In the genomic region with DNA sequence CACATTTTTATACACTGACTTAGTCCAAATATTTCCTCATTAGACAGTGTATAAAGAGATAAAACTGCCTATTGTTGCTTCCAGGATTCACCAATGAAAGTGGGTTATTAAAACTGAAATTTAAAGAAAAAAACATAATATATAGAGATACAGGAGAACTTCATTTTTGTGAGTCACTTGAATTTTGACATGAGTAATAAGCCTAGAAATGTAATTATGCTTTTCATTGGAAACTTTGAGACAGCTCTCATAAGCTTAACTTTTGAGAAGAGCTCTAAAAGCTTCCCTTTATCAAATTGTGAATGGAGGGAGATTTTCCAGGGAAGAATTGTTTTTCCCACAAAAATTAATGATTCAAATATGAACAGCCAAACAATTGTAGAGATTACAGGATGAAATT, we compare ENCODE assay signal across 20 cellular contexts. TPM values are rescaled to one million over a fixed set of nuclear protein-coding genes. Genes with fewer than 3 reads are reported as not detected.
DNase-seq lines count a peak whose midpoint lies in the region; ATAC-seq and TF ChIP-seq lines count a peak whose summit lies in the region.
"Had no signal": no experiment of that assay in that cellular context is flagged by ENCODE, and none has a peak within 500 bp of the region (broad histone marks: within the 10 kb centered on the region; RNA-seq: fewer than 3 reads in every experiment).

No MANE protein-coding gene starts in this region.

- peak overlapping the region; percentile 4 for H3K4me3 Mint-ChIP-seq in activated naive CD4-positive, alpha-beta T cell treated with anti-CD3 and anti-CD28 coated beads for 36 hours
- H3K4me3 Mint-ChIP-seq: CD8-positive, alpha-beta T cell; GM23338; H9 had no signal

- peak; percentile 84 for ATAC-seq in SK-N-SH treated with all-trans-retinoic acid at 6 μM for 48 hours
- ATAC-seq: CD8-positive, alpha-beta T cell; GM23338 had no signal

- H3K27me3 Mint-ChIP-seq in activated naive CD4-positive, alpha-beta T cell treated with anti-CD3 and anti-CD28 coated beads for 36 hours (ENCODE audit: low read depth): no peaks in the 10 kb centered on the region

- peaks cover 23% of the 10 kb centered on the region for H3K4me1 Mint-ChIP-seq in activated naive CD4-positive, alpha-beta T cell treated with anti-CD3 and anti-CD28 coated beads for 36 hours (ENCODE audit: low read depth)
- H3K4me1 Mint-ChIP-seq: GM23338, H9 had no signal

- CTCF ChIA-PET in activated naive CD4-positive, alpha-beta T cell treated with anti-CD3 and anti-CD28 coated beads for 36 hours (lab: Charles Lee): interaction anchor here (0.6 kb wide), 2 partner anchors 559 to 764 kb away, joined by 3 to 5 read pairs; no protein-coding TSS in a partner anchor

- intact Hi-C loops in activated naive CD4-positive, alpha-beta T cell treated with anti-CD3 and anti-CD28 coated beads for 36 hours (cut with micrococcal nuclease): loop anchor here (1.0 to 10.0 kb wide), 2 partner anchors 12 to 577 kb away; a partner anchor contains a TSS
- intact Hi-C loops in head of caudate nucleus (cut with DNase I): no loop called here

- DNase-seq in activated naive CD4-positive, alpha-beta T cell treated with anti-CD3 and anti-CD28 coated beads for 36 hours: no peak
- no peak for DNase-seq in activated naive CD4-positive, alpha-beta T cell treated with anti-CD3 and anti-CD28 coated beads, Interleukin-2, amount 50 U/mL, for 16 hours
- peak; percentile 9 for DNase-seq in RPMI7951 (ENCODE audit: low read depth)
- peak; percentile 37 for DNase-seq in stromal cell of bone marrow (ENCODE audit: low read depth)
- no peak for DNase-seq in head of caudate nucleus
- no peak for DNase-seq in NCI-H446 treated with DMSO at 0.1 percent for 48 hours (lab: John Stamatoyannopoulos, UW)
- DNase-seq: Caco-2; CD8-positive, alpha-beta T cell; H9; NCI-H1048; NCI-H1417; NCI-H1694; NCI-H2029 treated with DMSO at 0.1 percent for 48 hours; NCI-H526 treated with DMSO at 0.1 percent for 48 hours; SHP77 had no signal

- H3K27ac Mint-ChIP-seq in activated naive CD4-positive, alpha-beta T cell treated with anti-CD3 and anti-CD28 coated beads for 36 hours: peak overlapping the region; percentile 48
- H3K27ac Mint-ChIP-seq: CD8-positive, alpha-beta T cell; GM23338 had no signal

- H3K36me3 Mint-ChIP-seq in activated naive CD4-positive, alpha-beta T cell treated with anti-CD3 and anti-CD28 coated beads for 36 hours (ENCODE audit: low read depth): peaks cover 4% of the 10 kb centered on the region

- H3K9me3 Mint-ChIP-seq in activated naive CD4-positive, alpha-beta T cell treated with anti-CD3 and anti-CD28 coated beads for 36 hours: no peaks in the 10 kb centered on the region
- H3K9me3 Mint-ChIP-seq: CD8-positive, alpha-beta T cell; GM23338; H9 had no signal

TF ChIP-seq in SK-N-SH treated with all-trans-retinoic acid at 6 μM for 48 hours, 23 proteins besides CTCF, POLR2A, EP300 and RAD21:
- TF ChIP-seq CSDC2 (CRISPR knock-in tag; IDR thresholded peaks at IDR 0.05) (no peak), ZC3H10 (CRISPR knock-in tag; IDR thresholded peaks at IDR 0.05) (peak; percentile 72; the same call in 1 of the 2 replicates), ISL1 (CRISPR knock-in tag; IDR thresholded peaks at IDR 0.05) (peak; percentile 85), ESRRG (CRISPR knock-in tag; IDR thresholded peaks at IDR 0.05) (no peak), GLIS3 (CRISPR knock-in tag; IDR thresholded peaks at IDR 0.05) (no peak)
- TF ChIP-seq, protein P1, sequence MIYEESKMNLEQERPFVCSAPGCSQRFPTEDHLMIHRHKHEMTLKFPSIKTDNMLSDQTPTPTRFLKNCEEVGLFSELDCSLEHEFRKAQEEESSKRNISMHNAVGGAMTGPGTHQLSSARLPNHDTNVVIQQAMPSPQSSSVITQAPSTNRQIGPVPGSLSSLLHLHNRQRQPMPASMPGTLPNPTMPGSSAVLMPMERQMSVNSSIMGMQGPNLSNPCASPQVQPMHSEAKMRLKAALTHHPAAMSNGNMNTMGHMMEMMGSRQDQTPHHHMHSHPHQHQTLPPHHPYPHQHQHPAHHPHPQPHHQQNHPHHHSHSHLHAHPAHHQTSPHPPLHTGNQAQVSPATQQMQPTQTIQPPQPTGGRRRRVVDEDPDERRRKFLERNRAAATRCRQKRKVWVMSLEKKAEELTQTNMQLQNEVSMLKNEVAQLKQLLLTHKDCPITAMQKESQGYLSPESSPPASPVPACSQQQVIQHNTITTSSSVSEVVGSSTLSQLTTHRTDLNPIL (CRISPR knock-in tag; IDR thresholded peaks at IDR 0.05; ENCODE audit: low read depth): peak; percentile 21; the same call in 1 of the 2 replicates
- TF ChIP-seq, protein P2, sequence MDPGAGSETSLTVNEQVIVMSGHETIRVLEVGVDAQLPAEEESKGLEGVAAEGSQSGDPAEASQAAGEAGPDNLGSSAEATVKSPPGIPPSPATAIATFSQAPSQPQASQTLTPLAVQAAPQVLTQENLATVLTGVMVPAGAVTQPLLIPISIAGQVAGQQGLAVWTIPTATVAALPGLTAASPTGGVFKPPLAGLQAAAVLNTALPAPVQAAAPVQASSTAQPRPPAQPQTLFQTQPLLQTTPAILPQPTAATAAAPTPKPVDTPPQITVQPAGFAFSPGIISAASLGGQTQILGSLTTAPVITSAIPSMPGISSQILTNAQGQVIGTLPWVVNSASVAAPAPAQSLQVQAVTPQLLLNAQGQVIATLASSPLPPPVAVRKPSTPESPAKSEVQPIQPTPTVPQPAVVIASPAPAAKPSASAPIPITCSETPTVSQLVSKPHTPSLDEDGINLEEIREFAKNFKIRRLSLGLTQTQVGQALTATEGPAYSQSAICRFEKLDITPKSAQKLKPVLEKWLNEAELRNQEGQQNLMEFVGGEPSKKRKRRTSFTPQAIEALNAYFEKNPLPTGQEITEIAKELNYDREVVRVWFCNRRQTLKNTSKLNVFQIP (CRISPR knock-in tag; IDR thresholded peaks at IDR 0.05; ENCODE audit: borderline replicate concordance, low read depth): 0 out of 2 replicates have a peak, but pooled peaks have one; percentile 25
TF ChIP-seq in SK-N-SH treated with all-trans-retinoic acid at 6 μM for 48 hours: peak in this region for 4.

RNA-seq across cellular contexts. Expression of a gene that starts 14.1 kb away (rescaled TPM):
- total RNA-seq in activated naive CD4-positive, alpha-beta T cell treated with anti-CD3 and anti-CD28 coated beads for 36 hours: 1 to 10 TPM; 8.0 to 8.9 TPM
- 24.2 and 27.4 TPM in 2 replicates for total RNA-seq in RPMI7951 (2014; rRNA removed; shearing (Covaris generic))

RNA-seq across cellular contexts. Expression of a gene that starts 50.7 kb away (rescaled TPM):
- not detected for total RNA-seq in activated naive CD4-positive, alpha-beta T cell treated with anti-CD3 and anti-CD28 coated beads for 36 hours
- total RNA-seq in RPMI7951 (2014; rRNA removed; shearing (Covaris generic)): not detected in 2 replicates
- total RNA-seq: A673; Caco-2; CD8-positive, alpha-beta T cell; GM23338; H9; HT-29; NCI-H460 had no signal

RNA-seq across cellular contexts. Expression of a gene that starts 50.9 kb away (rescaled TPM):
- not detected for total RNA-seq in activated naive CD4-positive, alpha-beta T cell treated with anti-CD3 and anti-CD28 coated beads for 36 hours
- not detected in 2 replicates for total RNA-seq in RPMI7951 (2014; rRNA removed; shearing (Covaris generic))
- total RNA-seq: A673; Caco-2; CD8-positive, alpha-beta T cell; H9; HT-29; NCI-H460 had no signal

Comparison
In these comparisons a context has a peak if more than half of its experiments do, and no peak if none do; other contexts are left out.
1. DNase-seq: peak in RPMI7951 (single experiment) and stromal cell of bone marrow (single experiment); none in activated naive CD4-positive, alpha-beta T cell treated with anti-CD3 and anti-CD28 coated beads for 36 hours (single experiment), activated naive CD4-positive, alpha-beta T cell treated with anti-CD3 and anti-CD28 coated beads, Interleukin-2, amount 50 U/mL, for 16 hours (single experiment), head of caudate nucleus (0 of 42) and NCI-H446 treated with DMSO at 0.1 percent for 48 hours (single experiment).